In genomic region chr1:25895365-25895990, GRCh38 we compare ENCODE assay signal across 1 cellular context.
TF ChIP-seq lines count a peak whose summit lies in the region.

No MANE protein-coding gene starts in this region.

TF ChIP-seq in HepG2, 621 proteins besides CTCF, POLR2A, EP300 and RAD21 (continued from another document and continues in another):
- TF ChIP-seq WIZ (CRISPR knock-in tag; IDR thresholded peaks at IDR 0.05) (no peak), REL (CRISPR knock-in tag; conservative IDR thresholded peaks at IDR 0.05) (no peak), IKZF4 (CRISPR knock-in tag; IDR thresholded peaks at IDR 0.05; ENCODE audit: borderline replicate concordance, low read depth, not compliant biosample characterization) (no peak), ARNT2 (CRISPR knock-in tag; IDR thresholded peaks at IDR 0.05; ENCODE audit: low read depth) (0 out of 2 replicates have a peak, but pooled peaks have one; percentile 29), KDM1A (CRISPR knock-in tag; IDR thresholded peaks at IDR 0.05) (no peak), POLR2AphosphoS2 (IDR thresholded peaks at IDR 0.05; ENCODE audit: low read depth, low read length) (no peak), GMEB2 (CRISPR knock-in tag; IDR thresholded peaks at IDR 0.05; ENCODE audit: low read depth) (no peak), KDM4B (CRISPR knock-in tag; IDR thresholded peaks at IDR 0.05) (no peak), MBNL3 (CRISPR knock-in tag; conservative IDR thresholded peaks at IDR 0.05) (no peak), NR2F6 (IDR thresholded peaks at IDR 0.05) (no peak), NR2F6 (CRISPR knock-in tag; IDR thresholded peaks at IDR 0.05) (no peak), SNAI1 (CRISPR knock-in tag; IDR thresholded peaks at IDR 0.05; ENCODE audit: borderline replicate concordance) (no peak), CSRNP1 (CRISPR knock-in tag; IDR thresholded peaks at IDR 0.05) (no peak), PLSCR1 (CRISPR knock-in tag; IDR thresholded peaks at IDR 0.05; ENCODE audit: borderline replicate concordance) (no peak), PATZ1 (CRISPR knock-in tag; IDR thresholded peaks at IDR 0.05) (no peak), KAT2B (IDR thresholded peaks at IDR 0.05; ENCODE audit: borderline replicate concordance, low read depth, low read length) (no peak), U2AF1 (optimal IDR thresholded peaks at IDR 0.05; ENCODE audit: low read depth, low read length) (no peak), ZFP37 (CRISPR knock-in tag; IDR thresholded peaks at IDR 0.05; ENCODE audit: borderline replicate concordance) (no peak), POLR2G (IDR thresholded peaks at IDR 0.05; ENCODE audit: low read depth, low read length) (no peak), ZNF562 (CRISPR knock-in tag; IDR thresholded peaks at IDR 0.05; ENCODE audit: borderline replicate concordance) (no peak), RBAK (CRISPR knock-in tag; IDR thresholded peaks at IDR 0.05) (no peak), SUZ12 (IDR thresholded peaks at IDR 0.05; ENCODE audit: low read depth, low read length) (no peak), ZMYM3 (CRISPR knock-in tag; IDR thresholded peaks at IDR 0.05) (no peak), PLRG1 (conservative IDR thresholded peaks at IDR 0.05) (no peak), FOSL2 (CRISPR knock-in tag; IDR thresholded peaks at IDR 0.05) (no peak), FOXK2 (IDR thresholded peaks at IDR 0.05) (no peak), ZNF260 (CRISPR knock-in tag; IDR thresholded peaks at IDR 0.05; ENCODE audit: borderline replicate concordance, low read depth) (no peak), KLF15 (CRISPR knock-in tag; IDR thresholded peaks at IDR 0.05; ENCODE audit: borderline replicate concordance) (no peak), ZNF350 (CRISPR knock-in tag; IDR thresholded peaks at IDR 0.05; ENCODE audit: borderline replicate concordance, low read depth) (peak; percentile 35; the same call in 1 of the 2 replicates), IRF9 (CRISPR knock-in tag; IDR thresholded peaks at IDR 0.05; ENCODE audit: borderline replicate concordance) (no peak), TOE1 (CRISPR knock-in tag; IDR thresholded peaks at IDR 0.05) (no peak), SMAD1 (CRISPR knock-in tag; IDR thresholded peaks at IDR 0.05; ENCODE audit: borderline replicate concordance, low read depth) (no peak), HIC2 (CRISPR knock-in tag; IDR thresholded peaks at IDR 0.05; ENCODE audit: low read depth) (no peak), GABPA (IDR thresholded peaks at IDR 0.05; ENCODE audit: low read depth, low read length) (no peak), GABPA (CRISPR knock-in tag; IDR thresholded peaks at IDR 0.05; ENCODE audit: low read depth) (peak; percentile 43; the same call in 1 of the 2 replicates), MYNN (CRISPR knock-in tag; IDR thresholded peaks at IDR 0.05; ENCODE audit: low read depth) (no peak), ZNF275 (CRISPR knock-in tag; IDR thresholded peaks at IDR 0.05; ENCODE audit: borderline replicate concordance) (no peak), ZFP90 (CRISPR knock-in tag; IDR thresholded peaks at IDR 0.05; ENCODE audit: borderline replicate concordance) (no peak; the same call in 1 of the 2 replicates), MXD3 (CRISPR knock-in tag; IDR thresholded peaks at IDR 0.05) (no peak), SNRNP70 (IDR thresholded peaks at IDR 0.05; ENCODE audit: low read depth, low read length) (no peak), MAZ (IDR thresholded peaks at IDR 0.05; ENCODE audit: borderline replicate concordance, low read depth, low read length) (peak; percentile 23; the same call in 1 of the 2 replicates), MAZ (CRISPR knock-in tag; IDR thresholded peaks at IDR 0.05; ENCODE audit: low read depth) (no peak), BCLAF1 (IDR thresholded peaks at IDR 0.05) (no peak), ZFX (CRISPR knock-in tag; IDR thresholded peaks at IDR 0.05; ENCODE audit: low read depth) (peak; percentile 34; the same call in 1 of the 2 replicates), FOXC1 (CRISPR knock-in tag; IDR thresholded peaks at IDR 0.05; ENCODE audit: borderline replicate concordance) (peak; percentile 62; the same call in 1 of the 2 replicates), KDM5A (IDR thresholded peaks at IDR 0.05; ENCODE audit: borderline replicate concordance, low read length) (no peak), MTF2 (CRISPR knock-in tag; IDR thresholded peaks at IDR 0.05; ENCODE audit: borderline replicate concordance) (no peak), MYPOP (CRISPR knock-in tag; IDR thresholded peaks at IDR 0.05) (no peak), ZNF639 (CRISPR knock-in tag; conservative IDR thresholded peaks at IDR 0.05) (no peak)
